ENCODE assay signal across 20 cellular contexts in the genomic region with DNA sequence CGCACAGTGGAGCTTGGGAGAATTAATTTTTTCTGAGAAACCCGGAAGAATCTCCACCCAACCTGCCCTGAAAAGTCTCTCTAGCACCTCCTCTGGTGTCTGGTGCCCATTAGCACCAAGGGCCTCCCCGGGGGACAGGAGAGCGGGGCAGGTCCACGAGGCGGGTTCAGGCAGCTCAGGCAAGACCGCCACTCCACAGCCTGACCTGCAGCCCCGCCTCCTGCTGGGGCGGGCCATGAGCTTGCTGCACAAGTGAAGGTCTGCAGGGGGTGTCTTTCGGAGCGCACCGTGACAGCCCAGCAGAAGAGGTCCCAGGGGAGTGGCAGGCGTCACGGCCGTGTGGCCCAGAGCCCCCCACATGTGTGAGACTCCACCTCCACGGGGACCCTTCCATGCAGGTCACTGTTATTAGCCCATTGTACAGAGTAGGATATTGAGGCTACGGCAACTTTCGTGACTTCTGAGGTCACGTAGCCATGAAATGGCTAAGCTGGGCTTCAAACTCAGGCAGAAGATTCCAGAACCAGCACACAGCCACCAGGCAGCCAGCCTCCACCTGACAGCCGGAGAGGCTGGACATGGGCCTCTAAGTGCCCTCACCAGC.
DNase-seq lines count a peak whose midpoint lies in the region; ATAC-seq, FAIRE-seq and TF ChIP-seq lines count a peak whose summit lies in the region.
"Had no signal": no experiment of that assay in that cellular context is flagged by ENCODE, and none has a peak within 500 bp of the region (broad histone marks: within the 10 kb centered on the region; RNA-seq: fewer than 3 reads in every experiment).

No MANE protein-coding gene starts in this region.

- H3K4me1 ChIP-seq in Karpas-422 (ENCODE audit: low read length) (no peaks in the 10 kb centered on the region), GM12878 (ENCODE audit: control insufficient read depth, insufficient read depth, low read length) (no peaks in the 10 kb centered on the region), kidney (ENCODE audit: control insufficient read depth in 1 of 2, insufficient read depth in 1 of 2, low read depth in 1 of 2, low read length in 2 of 2) (no peaks in the 10 kb centered on the region)

- H3K27me3 Mint-ChIP-seq in Calu3 (ENCODE audit: unreplicated experiment), result peaks cover 97% of the 10 kb centered on the region
- H3K27me3 Mint-ChIP-seq in activated CD4-positive, alpha-beta T cell treated with anti-CD3 and anti-CD28 coated beads, Interleukin-2, amount 10 ng/mL, durations not matched to agents 7 days and 5 days, result peaks cover 37% of the 10 kb centered on the region

- H4K20me1 ChIP-seq in Karpas-422 (ENCODE audit: insufficient read depth, low read depth, low read length) (no peaks in the 10 kb centered on the region; the same call in 1 of the 2 replicates), GM12878 (ENCODE audit: control insufficient read depth, insufficient read depth) (no peaks in the 10 kb centered on the region)

- no peaks in the 10 kb centered on the region for H3K9me3 Mint-ChIP-seq in Calu3 (ENCODE audit: low read depth, unreplicated experiment)
- H3K9me3 Mint-ChIP-seq in activated CD4-positive, alpha-beta T cell treated with anti-CD3 and anti-CD28 coated beads, Interleukin-2, amount 10 ng/mL, durations not matched to agents 7 days and 5 days, result no peaks in the 10 kb centered on the region
- H3K9me3 Mint-ChIP-seq: T-helper 1 cell treated with Interleukin-12 subunit alpha and Interleukin-12 subunit beta and Interleukin-4 antibody, amounts not matched to agents 30 μg/mL and 1 μg/mL, for 36 hours had no signal

- DNase-seq in 8988T (peak; percentile 79), Calu3 (peak; percentile 42), Karpas-422 (peak; percentile 54), GM12878 (ENCODE audit: low read depth, low spot score) (no peak), kidney (no peak), NCI-H526 treated with DMSO at 0.1 percent for 48 hours (lab: John Stamatoyannopoulos, UW) (no peak)
- DNase-seq in activated CD4-positive, alpha-beta T cell treated with anti-CD3 and anti-CD28 coated beads, Interleukin-2, amount 10 ng/mL, durations not matched to agents 7 days and 5 days, result no peak
- DNase-seq: activated naive CD4-positive, alpha-beta T cell; aorta; naive thymus-derived CD4-positive, alpha-beta T cell; NCI-H2029 treated with DMSO at 0.1 percent for 48 hours had no signal

- H2AFZ ChIP-seq in Karpas-422 (ENCODE audit: low read length), result no peak overlapping the region
- H2AFZ ChIP-seq in GM12878 (ENCODE audit: control insufficient read depth, low read depth, low read length), result no peak overlapping the region

- H3K79me2 ChIP-seq in Karpas-422 (ENCODE audit: low read length) (no peaks in the 10 kb centered on the region), GM12878 (ENCODE audit: control insufficient read depth, insufficient read depth, low read length) (no peaks in the 10 kb centered on the region)

- H3K36me3 Mint-ChIP-seq in Calu3 (ENCODE audit: insufficient read depth, unreplicated experiment), result no peaks in the 10 kb centered on the region
- H3K36me3 Mint-ChIP-seq in activated CD4-positive, alpha-beta T cell treated with anti-CD3 and anti-CD28 coated beads, Interleukin-2, amount 10 ng/mL, durations not matched to agents 7 days and 5 days (ENCODE audit: low read depth), result no peaks in the 10 kb centered on the region

- CTCF ChIA-PET in Calu3 (lab: Charles Lee), result interaction anchor here (1.3 to 2.1 kb wide), 2 partner anchors 8 to 38 kb away, joined by 5 to 9 read pairs; no protein-coding TSS in a partner anchor
- CTCF ChIA-PET in GM12878 (lab: Yijun Ruan, JAX), result interaction anchor here (0.6 kb wide), 1 partner anchor 32 kb away, joined by 3 read pairs; no protein-coding TSS in a partner anchor
- CTCF ChIA-PET in activated CD4-positive, alpha-beta T cell treated with anti-CD3 and anti-CD28 coated beads, Interleukin-2, amount 10 ng/mL, durations not matched to agents 7 days and 5 days (lab: Charles Lee), result interaction anchor here (0.6 kb wide), 1 partner anchor 44 kb away, joined by 3 read pairs; no protein-coding TSS in a partner anchor

- no peaks in the 10 kb centered on the region for H3K9me3 ChIP-seq in Karpas-422 (ENCODE audit: low read length)
- H3K9me3 ChIP-seq in GM12878 (replicated peaks; ENCODE audit: control insufficient read depth, insufficient read depth, low read length), result no peaks in the 10 kb centered on the region
- no peaks in the 10 kb centered on the region for H3K9me3 ChIP-seq in kidney (ENCODE audit: control insufficient read depth in 1 of 2, low read length in 2 of 2)
- H3K9me3 ChIP-seq: thoracic aorta had no signal

- no peaks in the 10 kb centered on the region for H3K9me2 ChIP-seq in Karpas-422 (replicated peaks; ENCODE audit: insufficient read depth, low read length)

- H3K4me3 ChIP-seq in Karpas-422 (ENCODE audit: low read length) (no peak overlapping the region), GM12878 (no peak overlapping the region), kidney (ENCODE audit: low read length in 2 of 2) (no peak overlapping the region)
- H3K4me3 ChIP-seq: thoracic aorta had no signal

- H3K4me3 Mint-ChIP-seq in Calu3 (ENCODE audit: low read depth, unreplicated experiment), result no peak overlapping the region
- no peak overlapping the region for H3K4me3 Mint-ChIP-seq in activated CD4-positive, alpha-beta T cell treated with anti-CD3 and anti-CD28 coated beads, Interleukin-2, amount 10 ng/mL, durations not matched to agents 7 days and 5 days
- H3K4me3 Mint-ChIP-seq: naive thymus-derived CD4-positive, alpha-beta T cell; T-helper 1 cell treated with Interleukin-12 subunit alpha and Interleukin-12 subunit beta and Interleukin-4 antibody, amounts not matched to agents 30 μg/mL and 1 μg/mL, for 36 hours had no signal

- H3K4me2 ChIP-seq in Karpas-422 (ENCODE audit: low read depth, low read length, poor library complexity, severe bottlenecking) (no peak overlapping the region), GM12878 (ENCODE audit: control insufficient read depth, insufficient read depth) (no peak overlapping the region)

- no peak for FAIRE-seq in GM12878 (lab: Jason Lieb, UNC)
- FAIRE-seq in kidney (lab: Jason Lieb, UNC), result no peak
- FAIRE-seq: endothelial cell of umbilical vein, frontal cortex, small intestine had no signal

- H3K9ac ChIP-seq in Karpas-422 (ENCODE audit: low read length) (no peak overlapping the region), GM12878 (ENCODE audit: control insufficient read depth, insufficient read depth, low read length) (no peak overlapping the region), kidney (ENCODE audit: low read length in 2 of 2) (no peak overlapping the region)

- H3K36me3 ChIP-seq in Karpas-422 (ENCODE audit: insufficient read depth, low read length), result no peaks in the 10 kb centered on the region
- no peaks in the 10 kb centered on the region for H3K36me3 ChIP-seq in GM12878 (ENCODE audit: control insufficient read depth in 2 of 2, insufficient read depth in 2 of 2, low read length in 1 of 2)
- H3K36me3 ChIP-seq in kidney (ENCODE audit: control insufficient read depth in 1 of 2, insufficient read depth in 2 of 2, low read length in 2 of 2), result no peaks in the 10 kb centered on the region
- H3K36me3 ChIP-seq: thoracic aorta had no signal

- SMC1A ChIA-PET in GM12878 (lab: Charles Lee; ENCODE audit: uncharacterized antibody, unreplicated experiment), result no interaction called here

- no peak for TF ChIP-seq RAD21 in GM12878 (IDR thresholded peaks at IDR 0.05; ENCODE audit: insufficient read depth, low read depth, low read length)

- H3K27ac ChIP-seq in Karpas-422 (ENCODE audit: low read length), result no peak overlapping the region
- H3K27ac ChIP-seq in GM12878 (ENCODE audit: control insufficient read depth, insufficient read depth), result no peak overlapping the region
- H3K27ac ChIP-seq in kidney (ENCODE audit: low read depth in 2 of 2, low read length in 2 of 2), result no peak overlapping the region
- H3K27ac ChIP-seq: C4-2B, RWPE1, thoracic aorta had no signal

- TF ChIP-seq CTCF in Calu3 (IDR thresholded peaks at IDR 0.05; ENCODE audit: unreplicated experiment) (peak; percentile 22), GM12878 (IDR thresholded peaks at IDR 0.05 in 2 of 3, conservative IDR thresholded peaks at IDR 0.05 in 1 of 3; ENCODE audit: control insufficient read depth in 2 of 3, extremely low read depth in 1 of 3, insufficient read depth in 1 of 3, low read depth in 3 of 3, low read length in 3 of 3) (0 out of 6 replicates have a peak, but pooled peaks of 1 of the 3 experiments have one; percentile 3), kidney (IDR thresholded peaks at IDR 0.05; ENCODE audit: borderline replicate concordance, extremely low read depth, insufficient read depth) (no peak)

- WGBS in GM12878 (ENCODE audit: insufficient coverage, insufficient replicate concordance, low lambda C conversion rate, missing lambda C conversion rate), result 13% methylated on average over 20 of the region's 20 CpGs

- intact Hi-C loops in Calu3 (cut with micrococcal nuclease; ENCODE audit: unreplicated experiment), result no loop called here
- intact Hi-C loops in GM12878 (cut with micrococcal nuclease; ENCODE audit: unreplicated experiment), result no loop called here
- intact Hi-C loops in kidney (cut with DNase I), result no loop called here

- peak; percentile 56 for ATAC-seq in GM12878
- ATAC-seq in HG03045 (IDR thresholded peaks at IDR 0.05; ENCODE audit: unreplicated experiment), result no peak
- ATAC-seq: activated CD4-positive, CD25-positive, alpha-beta regulatory T cell treated with anti-CD3 and anti-CD28 coated beads, Interleukin-2, amount 50 U/mL, for 24 hours; naive thymus-derived CD4-positive, alpha-beta T cell had no signal

- RAD21 ChIA-PET in GM12878 (lab: Charles Lee; ENCODE audit: unreplicated experiment), result interaction anchor here (1.6 kb wide), 1 partner anchor 38 kb away, joined by 3 read pairs; no protein-coding TSS in a partner anchor

- in situ Hi-C loops in GM12878 (cut with MboI), result no loop called here

- POLR2A ChIA-PET in GM12878 (lab: Charles Lee), result no interaction called here
- POLR2A ChIA-PET in activated CD4-positive, alpha-beta T cell treated with anti-CD3 and anti-CD28 coated beads, Interleukin-2, amount 10 ng/mL, durations not matched to agents 7 days and 5 days (lab: Charles Lee), result no interaction called here

- H3K27me3 ChIP-seq in Karpas-422 (ENCODE audit: low read length), result no peaks in the 10 kb centered on the region
- H3K27me3 ChIP-seq in GM12878 (replicated peaks in 1 of 2; ENCODE audit: control insufficient read depth in 2 of 2, insufficient read depth in 2 of 2, low read length in 1 of 2), result peaks cover 2 to 5% of the 10 kb centered on the region in 2 experiments; a peak in 3 of 4 replicates

- TF ChIP-seq POLR2A in GM12878 (IDR thresholded peaks at IDR 0.05; ENCODE audit: low read depth, low read length), result no peak

- no peak overlapping the region for H3K27ac Mint-ChIP-seq in Calu3 (ENCODE audit: unreplicated experiment)
- H3K27ac Mint-ChIP-seq in activated CD4-positive, alpha-beta T cell treated with anti-CD3 and anti-CD28 coated beads, Interleukin-2, amount 10 ng/mL, durations not matched to agents 7 days and 5 days, result no peak overlapping the region
- H3K27ac Mint-ChIP-seq: naive thymus-derived CD4-positive, alpha-beta T cell; T-helper 1 cell treated with Interleukin-12 subunit alpha and Interleukin-12 subunit beta and Interleukin-4 antibody, amounts not matched to agents 30 μg/mL and 1 μg/mL, for 36 hours had no signal

- no peak for TF ChIP-seq EP300 in GM12878 (IDR thresholded peaks at IDR 0.05; ENCODE audit: borderline replicate concordance in 1 of 2, control insufficient read depth in 1 of 2, low read depth in 2 of 2, low read length in 2 of 2)

- H3K4me1 Mint-ChIP-seq in Calu3 (ENCODE audit: low read depth, unreplicated experiment), result peaks cover 5% of the 10 kb centered on the region
- no peaks in the 10 kb centered on the region for H3K4me1 Mint-ChIP-seq in activated CD4-positive, alpha-beta T cell treated with anti-CD3 and anti-CD28 coated beads, Interleukin-2, amount 10 ng/mL, durations not matched to agents 7 days and 5 days

- no TSS peak for BruUV-seq in Calu3 (replicated peaks; lab: Mats Ljungman, UMichigan)
- no TSS peak for BruUV-seq in GM12878 (replicated peaks; lab: Mats Ljungman, UMichigan)

Comparison
In these comparisons a context has a peak if more than half of its experiments do, and no peak if none do; other contexts are left out.
1. DNase-seq: peak in 8988T (single experiment), Calu3 (single experiment) and Karpas-422 (single experiment); none in GM12878 (single experiment), activated CD4-positive, alpha-beta T cell treated with anti-CD3 and anti-CD28 coated beads, Interleukin-2, amount 10 ng/mL, durations not matched to agents 7 days and 5 days (single experiment), kidney (single experiment) and NCI-H526 treated with DMSO at 0.1 percent for 48 hours (single experiment).